8 cellular contexts compared by ENCODE assay signal in genomic region chr12:76879710-76880025, GRCh38. TPM values are rescaled to one million over a fixed set of nuclear protein-coding genes. Genes with fewer than 3 reads are reported as not detected.
DNase-seq lines count a peak whose midpoint lies in the region; ATAC-seq and TF ChIP-seq lines count a peak whose summit lies in the region.

No MANE protein-coding gene starts in this region.

- no peak for TF ChIP-seq CTCF in testis (IDR thresholded peaks at IDR 0.05)

- H3K4me3 Mint-ChIP-seq in activated CD4-positive, alpha-beta T cell treated with anti-CD3 and anti-CD28 coated beads for 36 hours: peak overlapping the region; percentile 76
- H3K4me3 Mint-ChIP-seq in activated naive CD8-positive, alpha-beta T cell treated with anti-CD3 and anti-CD28 coated beads, Interleukin-2, amount 10 ng/mL, durations not matched to agents 7 days and 5 days: peak overlapping the region; percentile 66

- peak overlapping the region; percentile 85; the same call in 1 of the 2 replicates for H3K9ac ChIP-seq in iPS-20b (ENCODE audit: low read depth, low read length)

- no peaks in the 10 kb centered on the region for H3K36me3 Mint-ChIP-seq in activated CD4-positive, alpha-beta T cell treated with anti-CD3 and anti-CD28 coated beads for 36 hours (ENCODE audit: low read depth)
- H3K36me3 Mint-ChIP-seq in activated naive CD8-positive, alpha-beta T cell treated with anti-CD3 and anti-CD28 coated beads, Interleukin-2, amount 10 ng/mL, durations not matched to agents 7 days and 5 days: peaks cover 2% of the 10 kb centered on the region

- 33 to 37% methylated on average over 6 of the region's 6 CpGs for WGBS in testis, 2 donors

- no peaks in the 10 kb centered on the region for H3K9me3 Mint-ChIP-seq in activated CD4-positive, alpha-beta T cell treated with anti-CD3 and anti-CD28 coated beads for 36 hours (ENCODE audit: low read depth)
- H3K9me3 Mint-ChIP-seq in activated naive CD8-positive, alpha-beta T cell treated with anti-CD3 and anti-CD28 coated beads, Interleukin-2, amount 10 ng/mL, durations not matched to agents 7 days and 5 days: no peaks in the 10 kb centered on the region

- ATAC-seq in activated CD4-positive, alpha-beta T cell treated with anti-CD3 and anti-CD28 coated beads for 36 hours: no peak
- ATAC-seq in activated naive CD8-positive, alpha-beta T cell treated with anti-CD3 and anti-CD28 coated beads, Interleukin-2, amount 10 ng/mL, durations not matched to agents 7 days and 5 days (ENCODE audit: low read depth): no peak
- ATAC-seq in GM19328 (IDR thresholded peaks at IDR 0.05; ENCODE audit: unreplicated experiment): no peak
- ATAC-seq in HG02938 (IDR thresholded peaks at IDR 0.05; ENCODE audit: unreplicated experiment): no peak

- H3K4me1 ChIP-seq in iPS-20b (ENCODE audit: insufficient read depth, low read length) (peaks cover 27% of the 10 kb centered on the region), testis (no peaks in the 10 kb centered on the region)

- DNase-seq in activated CD4-positive, alpha-beta T cell treated with anti-CD3 and anti-CD28 coated beads for 36 hours: peak; percentile 13
- DNase-seq in activated CD4-positive, alpha-beta T cell treated with anti-CD3 and anti-CD28 coated beads, Interleukin-2, amount 50 U/mL, for 4 hours: no peak
- no peak for DNase-seq in activated naive CD8-positive, alpha-beta T cell treated with anti-CD3 and anti-CD28 coated beads, Interleukin-2, amount 10 ng/mL, durations not matched to agents 7 days and 5 days
- no peak for DNase-seq in testis
- DNase-seq in GDM1 (lab: John Stamatoyannopoulos, UW): no peak

- no peak for TF ChIP-seq POLR2A in testis (IDR thresholded peaks at IDR 0.05)

- intact Hi-C loops in activated CD4-positive, alpha-beta T cell treated with anti-CD3 and anti-CD28 coated beads for 36 hours (cut with DNase I, micrococcal nuclease): loop anchor here (1.0 to 10.0 kb wide), 5 partner anchors 11 to 321 kb away; partner anchors contain the start of genes OSBPL8 (in 1 of the 2) and ZDHHC17 (in 1 of the 2)
- intact Hi-C loops in testis (cut with DNase I; ENCODE audit: low total_unique reads): no loop called here

- H3K9me3 ChIP-seq in iPS-20b (ENCODE audit: insufficient read depth, low read depth, low read length): no peaks in the 10 kb centered on the region
- H3K9me3 ChIP-seq in testis: no peaks in the 10 kb centered on the region

- H3K36me3 ChIP-seq in iPS-20b (ENCODE audit: insufficient read depth, low read depth, low read length): no peaks in the 10 kb centered on the region
- no peaks in the 10 kb centered on the region for H3K36me3 ChIP-seq in testis (ENCODE audit: low read depth, missing control alignments)

- CTCF ChIA-PET in activated CD4-positive, alpha-beta T cell treated with anti-CD3 and anti-CD28 coated beads for 36 hours (lab: Charles Lee): interaction anchor here (1.0 kb wide), 1 partner anchor 131 kb away, joined by 3 read pairs; no protein-coding TSS in a partner anchor

- H3K27me3 ChIP-seq in iPS-20b (ENCODE audit: insufficient read depth, low read length): no peaks in the 10 kb centered on the region
- no peaks in the 10 kb centered on the region for H3K27me3 ChIP-seq in testis

- H3K4me3 ChIP-seq in iPS-20b (ENCODE audit: low read length) (peak overlapping the region; percentile 93), testis (peak overlapping the region; percentile 69 to 70)

- H3K27ac Mint-ChIP-seq in activated CD4-positive, alpha-beta T cell treated with anti-CD3 and anti-CD28 coated beads for 36 hours: no peak overlapping the region
- H3K27ac Mint-ChIP-seq in activated naive CD8-positive, alpha-beta T cell treated with anti-CD3 and anti-CD28 coated beads, Interleukin-2, amount 10 ng/mL, durations not matched to agents 7 days and 5 days: no peak overlapping the region

- H3K27ac ChIP-seq in iPS-20b (ENCODE audit: low read length) (no peak overlapping the region), testis (peak overlapping the region; percentile 48 to 80)

- peaks cover 14% of the 10 kb centered on the region for H3K4me1 Mint-ChIP-seq in activated CD4-positive, alpha-beta T cell treated with anti-CD3 and anti-CD28 coated beads for 36 hours
- H3K4me1 Mint-ChIP-seq in activated naive CD8-positive, alpha-beta T cell treated with anti-CD3 and anti-CD28 coated beads, Interleukin-2, amount 10 ng/mL, durations not matched to agents 7 days and 5 days: peaks cover 8% of the 10 kb centered on the region

- peaks cover 33% of the 10 kb centered on the region for H3K27me3 Mint-ChIP-seq in activated CD4-positive, alpha-beta T cell treated with anti-CD3 and anti-CD28 coated beads for 36 hours
- peaks cover 70% of the 10 kb centered on the region for H3K27me3 Mint-ChIP-seq in activated naive CD8-positive, alpha-beta T cell treated with anti-CD3 and anti-CD28 coated beads, Interleukin-2, amount 10 ng/mL, durations not matched to agents 7 days and 5 days

- POLR2A ChIA-PET in activated CD4-positive, alpha-beta T cell treated with anti-CD3 and anti-CD28 coated beads for 36 hours (lab: Charles Lee): no interaction called here
- POLR2A ChIA-PET in activated naive CD8-positive, alpha-beta T cell treated with anti-CD3 and anti-CD28 coated beads, Interleukin-2, amount 10 ng/mL, durations not matched to agents 7 days and 5 days (lab: Charles Lee): no interaction called here

RNA-seq across cellular contexts. Expression of gene CSRP2, which starts 0.8 kb away (rescaled TPM):
- 1 to 10 TPM; 1.8 to 2.0 TPM for total RNA-seq in activated CD4-positive, alpha-beta T cell treated with anti-CD3 and anti-CD28 coated beads for 36 hours
- total RNA-seq in activated naive CD8-positive, alpha-beta T cell treated with anti-CD3 and anti-CD28 coated beads, Interleukin-2, amount 10 ng/mL, durations not matched to agents 7 days and 5 days: under 1 TPM in 1 of 2 experiments, not detected in 1; 0.42 TPM
- total RNA-seq in testis: 10 to 100 TPM; 14.0 to 20.1 TPM
- 54.9 TPM for polyA plus RNA-seq in testis (ENCODE audit: insufficient read depth, low read depth, low replicate concordance)

Comparison
In these comparisons a context has a peak if more than half of its experiments do, and no peak if none do; other contexts are left out.
1. RNA of gene CSRP2, which starts 0.8 kb away (total RNA-seq): 14.0 to 20.1 TPM in testis; 1.8 to 2.0 TPM in activated CD4-positive, alpha-beta T cell treated with anti-CD3 and anti-CD28 coated beads for 36 hours and 0.42 TPM in activated naive CD8-positive, alpha-beta T cell treated with anti-CD3 and anti-CD28 coated beads, Interleukin-2, amount 10 ng/mL, durations not matched to agents 7 days and 5 days; every median in the first group is over 4 times any median in the second.